Comparison of ENCODE assay signal across 9 cellular contexts in genomic region chr7:46776790-46777189, GRCh38.
DNase-seq lines count a peak whose midpoint lies in the region; ATAC-seq and TF ChIP-seq lines count a peak whose summit lies in the region.
"Had no signal": no experiment of that assay in that cellular context is flagged by ENCODE, and none has a peak within 500 bp of the region (broad histone marks: within the 10 kb centered on the region; RNA-seq: fewer than 3 reads in every experiment).

No MANE protein-coding gene starts in this region.

- ATAC-seq in gastroesophageal sphincter = no peak
- no peak for ATAC-seq in activated CD8-positive, alpha-beta T cell treated with anti-CD3 and anti-CD28 coated beads, Interleukin-2, amount 10 ng/mL, durations not matched to agents 7 days and 5 days
- ATAC-seq: activated T-cell treated with anti-CD3 and anti-CD28 coated beads, Interleukin-2, amount 50 U/mL, for 72 hours had no signal

- no peaks in the 10 kb centered on the region for H3K27me3 Mint-ChIP-seq in activated CD8-positive, alpha-beta T cell treated with anti-CD3 and anti-CD28 coated beads, Interleukin-2, amount 10 ng/mL, durations not matched to agents 7 days and 5 days (ENCODE audit: low read depth)

- peaks cover 8% of the 10 kb centered on the region; the same call in 1 of the 2 replicates for H3K9me3 ChIP-seq in SK-N-SH
- H3K9me3 ChIP-seq in gastroesophageal sphincter = no peaks in the 10 kb centered on the region

- TF ChIP-seq RAD21 in SK-N-SH (IDR thresholded peaks at IDR 0.05; ENCODE audit: low read length) = peak; percentile 64

- peaks cover 6% of the 10 kb centered on the region for H3K9me3 Mint-ChIP-seq in activated CD8-positive, alpha-beta T cell treated with anti-CD3 and anti-CD28 coated beads, Interleukin-2, amount 10 ng/mL, durations not matched to agents 7 days and 5 days (ENCODE audit: insufficient read depth)

- no peaks in the 10 kb centered on the region for H3K36me3 Mint-ChIP-seq in activated CD8-positive, alpha-beta T cell treated with anti-CD3 and anti-CD28 coated beads, Interleukin-2, amount 10 ng/mL, durations not matched to agents 7 days and 5 days (ENCODE audit: low read depth)

- H3K4me2 ChIP-seq in SK-N-SH = no peak overlapping the region

- in situ Hi-C loops in ACHN (cut with HindIII; ENCODE audit: low pct_ligation_motif_present, low pct_unique_long_range_greater_than_20kb, low sequenced_read_pairs) = no loop called here

- no peaks in the 10 kb centered on the region for H3K27me3 ChIP-seq in SK-N-SH (ENCODE audit: insufficient read depth)
- no peaks in the 10 kb centered on the region for H3K27me3 ChIP-seq in gastroesophageal sphincter

- POLR2A ChIA-PET in SK-N-SH (lab: Yijun Ruan, JAX) = no interaction called here
- POLR2A ChIA-PET in activated CD8-positive, alpha-beta T cell treated with anti-CD3 and anti-CD28 coated beads, Interleukin-2, amount 10 ng/mL, durations not matched to agents 7 days and 5 days (lab: Charles Lee) = no interaction called here

- H3K4me3 Mint-ChIP-seq in activated CD8-positive, alpha-beta T cell treated with anti-CD3 and anti-CD28 coated beads, Interleukin-2, amount 10 ng/mL, durations not matched to agents 7 days and 5 days = no peak overlapping the region
- H3K4me3 Mint-ChIP-seq: activated T-cell treated with anti-CD3 and anti-CD28 coated beads, Interleukin-2, amount 50 U/mL, for 72 hours had no signal

- H3K9ac ChIP-seq in SK-N-SH = no peak overlapping the region

- CTCF ChIA-PET in SK-N-SH (lab: Yijun Ruan, JAX) = no interaction called here
- CTCF ChIA-PET in activated CD8-positive, alpha-beta T cell treated with anti-CD3 and anti-CD28 coated beads, Interleukin-2, amount 10 ng/mL, durations not matched to agents 7 days and 5 days (lab: Charles Lee) = no interaction called here

- H2AFZ ChIP-seq in SK-N-SH (ENCODE audit: low read depth) = no peak overlapping the region

- DNase-seq in ACHN (peak; percentile 50), SK-N-SH (no peak), GDM1 (lab: John Stamatoyannopoulos, UW) (no peak), Ammon's horn (ENCODE audit: low spot score) (no peak), occipital lobe (lab: John Stamatoyannopoulos, UW) (no peak)
- DNase-seq in activated CD8-positive, alpha-beta T cell treated with anti-CD3 and anti-CD28 coated beads, Interleukin-2, amount 10 ng/mL, durations not matched to agents 7 days and 5 days = no peak
- DNase-seq: activated T-cell treated with anti-CD3 and anti-CD28 coated beads, Interleukin-2, amount 50 U/mL, for 72 hours had no signal

- H3K4me3 ChIP-seq in SK-N-SH (ENCODE audit: low read depth in 2 of 2, low read length in 1 of 2) (no peak overlapping the region), gastroesophageal sphincter (no peak overlapping the region)

- H3F3A ChIP-seq in SK-N-SH (replicated peaks; ENCODE audit: insufficient read depth) = no peaks in the 10 kb centered on the region

- WGBS in SK-N-SH (ENCODE audit: low lambda C conversion rate) = 11% methylated on average over 1 of the region's 1 CpG
- 5 to 17% methylated on average over 1 of the region's 1 CpG for WGBS in gastroesophageal sphincter (ENCODE audit: low coverage in 1 of 2), 2 donors

- no peak for TF ChIP-seq POLR2A in gastroesophageal sphincter (IDR thresholded peaks at IDR 0.05)

- H3K79me2 ChIP-seq in SK-N-SH (ENCODE audit: insufficient read depth) = no peaks in the 10 kb centered on the region

- H3K27ac ChIP-seq in SK-N-SH (ENCODE audit: low read depth in 2 of 2, low read length in 1 of 2) (no peak overlapping the region), gastroesophageal sphincter (no peak overlapping the region)

- H3K4me1 Mint-ChIP-seq in activated CD8-positive, alpha-beta T cell treated with anti-CD3 and anti-CD28 coated beads, Interleukin-2, amount 10 ng/mL, durations not matched to agents 7 days and 5 days (ENCODE audit: low read depth) = no peaks in the 10 kb centered on the region

- TF ChIP-seq EP300 in SK-N-SH (IDR thresholded peaks at IDR 0.05; ENCODE audit: borderline replicate concordance in 1 of 2, low read depth in 1 of 2, low read length in 1 of 2) = no peak
- no peak for TF ChIP-seq EP300 in gastroesophageal sphincter (IDR thresholded peaks at IDR 0.05)

- H4K20me1 ChIP-seq in SK-N-SH (ENCODE audit: insufficient read depth) = no peaks in the 10 kb centered on the region

- no peaks in the 10 kb centered on the region for H3K9me2 ChIP-seq in SK-N-SH

- no peak overlapping the region for H3K27ac Mint-ChIP-seq in activated CD8-positive, alpha-beta T cell treated with anti-CD3 and anti-CD28 coated beads, Interleukin-2, amount 10 ng/mL, durations not matched to agents 7 days and 5 days
- H3K27ac Mint-ChIP-seq: activated T-cell treated with anti-CD3 and anti-CD28 coated beads, Interleukin-2, amount 50 U/mL, for 72 hours had no signal

- H3K36me3 ChIP-seq in SK-N-SH (replicated peaks in 1 of 2; ENCODE audit: control insufficient read depth in 1 of 2, insufficient read depth in 2 of 2, low read length in 1 of 2) = no peaks in the 10 kb centered on the region
- H3K36me3 ChIP-seq in gastroesophageal sphincter = no peaks in the 10 kb centered on the region

- TF ChIP-seq CTCF in GM12874 (IDR thresholded peaks at IDR 0.05; ENCODE audit: insufficient read depth, low read depth, low read length) (0 out of 2 replicates have a peak, but pooled peaks have one; percentile 18), SK-N-SH (IDR thresholded peaks at IDR 0.05) (peak; percentile 68), gastroesophageal sphincter (IDR thresholded peaks at IDR 0.05) (peak in 3 of 4 experiments; percentile 18 to 34 (median 25))

- H3K4me1 ChIP-seq in SK-N-SH (ENCODE audit: control insufficient read depth in 1 of 2, insufficient read depth in 2 of 2, low read depth in 1 of 2, low read length in 1 of 2) (peaks cover 0 to 5% of the 10 kb centered on the region in 2 experiments; a peak in 2 of 4 replicates), gastroesophageal sphincter (peaks cover 6 to 37% (median 30%) of the 10 kb centered on the region in 3 donors)

TF ChIP-seq in SK-N-SH, 30 proteins besides CTCF, POLR2A, EP300 and RAD21:
- TF ChIP-seq SMC3 (IDR thresholded peaks at IDR 0.05; ENCODE audit: low read depth, low read length) (peak; percentile 58), JUND (IDR thresholded peaks at IDR 0.05) (no peak), SIN3A (IDR thresholded peaks at IDR 0.05; ENCODE audit: borderline replicate concordance, low read depth, low read length) (no peak)

Comparison
In these comparisons a context has a peak if more than half of its experiments do, and no peak if none do; other contexts are left out.
1. CTCF ChIP-seq: peak in every context shown above with its lines; median percentile 68 in SK-N-SH; 25 in gastroesophageal sphincter; 18 in GM12874.